Comparison of ENCODE assay signal across 20 cellular contexts in the genomic region with DNA sequence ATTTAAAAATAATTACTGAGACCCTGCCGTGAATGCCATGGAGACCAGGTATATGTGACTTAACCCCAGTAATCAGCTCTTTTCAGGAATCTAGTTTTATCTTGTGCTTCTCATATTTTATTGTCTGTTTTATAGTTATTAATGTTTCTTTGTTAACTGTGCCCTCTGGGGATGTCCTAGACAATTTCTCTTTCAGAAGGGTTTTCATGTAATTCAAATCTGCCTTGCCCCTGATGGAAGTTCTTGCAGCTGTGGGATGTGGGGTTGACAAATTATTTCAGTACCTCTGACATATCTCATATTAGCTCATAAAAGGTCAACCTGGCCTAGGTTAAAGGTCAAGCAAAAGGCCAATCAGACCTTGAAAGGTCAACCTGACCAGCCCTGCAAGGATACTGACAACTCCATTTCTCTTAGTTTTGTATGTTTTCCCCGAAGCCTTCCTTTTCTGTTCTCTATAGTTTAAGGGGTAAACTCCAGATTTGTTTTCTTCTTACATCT.
"Had no signal": no experiment of that assay in that cellular context is flagged by ENCODE, and none has a peak within 500 bp of the region (broad histone marks: within the 10 kb centered on the region; RNA-seq: fewer than 3 reads in every experiment).

No MANE protein-coding gene starts in this region.

- H3K27ac ChIP-seq: RWPE1 had no signal

- ATAC-seq: Panc1, SK-N-SH treated with all-trans-retinoic acid at 6 μM for 48 hours had no signal

- DNase-seq: KBM-7, MV-4-11, NCI-H1048, NCI-H1105, NCI-H1417, NCI-H1436 treated with DMSO at 0.1 percent for 48 hours, NCI-H1694, NCI-H187 treated with DMSO at 0.1 percent for 48 hours, NCI-H2029 treated with DMSO at 0.1 percent for 48 hours, NCI-H2171, NCI-H226, NCI-H446, NCI-H510A, NCI-H524 treated with DMSO at 0.1 percent for 48 hours, NCI-H69, NCI-H774, SHP77 had no signal
